7 cellular contexts compared by ENCODE assay signal in genomic region chr13:112222971-112223370, GRCh38.
"Had no signal": no experiment of that assay in that cellular context is flagged by ENCODE, and none has a peak within 500 bp of the region (broad histone marks: within the 10 kb centered on the region; RNA-seq: fewer than 3 reads in every experiment).

No MANE protein-coding gene starts in this region.

- DNase-seq: H7, HFFc6 had no signal

- H3K4me3 ChIP-seq: GM23338, HAP-1 had no signal

- H3K27ac ChIP-seq: HL-60 had no signal

- FAIRE-seq: HepG2 had no signal

- H3K4me2 ChIP-seq: GM23338 had no signal

- H3K36me3 ChIP-seq: HAP-1 had no signal

- H2AFZ ChIP-seq: GM23338 had no signal

- H3K4me1 ChIP-seq: HAP-1 had no signal

- ATAC-seq: GM23338, HCT116, HepG2 had no signal

- H3K9me3 ChIP-seq: HAP-1 had no signal
